In the genomic region with DNA sequence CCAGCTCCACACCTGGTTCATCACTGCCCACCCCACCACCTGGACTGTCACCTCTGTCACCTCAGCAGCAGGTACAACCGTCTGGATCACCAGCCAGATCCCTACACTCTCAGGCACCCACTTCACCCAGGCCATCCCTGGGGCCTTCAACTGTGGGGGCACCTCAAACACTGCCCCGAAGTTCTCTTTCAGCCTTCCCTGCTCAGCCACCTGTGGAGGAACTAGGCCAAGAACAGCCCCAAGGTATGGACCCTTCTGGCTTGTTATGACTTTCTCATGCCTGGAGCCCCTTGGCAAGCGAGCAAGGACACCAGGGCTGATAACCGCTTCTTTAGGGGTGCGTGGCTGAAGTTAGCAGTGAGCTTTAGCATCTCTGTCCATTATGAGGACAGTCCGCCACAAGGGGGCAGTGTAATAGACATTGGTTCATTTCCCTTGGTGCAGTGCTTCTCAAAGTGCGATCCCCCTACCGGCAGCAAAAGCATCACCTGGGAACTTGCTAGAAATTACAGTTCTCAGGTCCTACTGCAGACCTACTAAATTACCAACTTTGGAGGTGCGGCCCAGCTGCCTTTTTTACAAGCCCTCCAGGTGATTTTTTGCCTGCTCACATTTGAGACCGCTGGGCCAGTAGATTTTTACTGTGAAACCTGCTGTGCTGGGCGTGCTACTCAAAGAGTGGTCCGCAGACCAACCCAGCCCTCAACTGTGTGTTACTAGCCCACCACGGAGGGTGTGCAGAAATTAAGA, we compare ENCODE assay signal across 9 cellular contexts. TPM values are rescaled to one million over a fixed set of nuclear protein-coding genes. Genes with fewer than 3 reads are reported as not detected.
A peak's percentile ranks its signal among the peaks of the same experiment; 100 is the strongest.
DNase-seq lines count a peak whose midpoint lies in the region; ATAC-seq and TF ChIP-seq lines count a peak whose summit lies in the region.
"Had no signal": no experiment of that assay in that cellular context is flagged by ENCODE, and none has a peak within 500 bp of the region (broad histone marks: within the 10 kb centered on the region; RNA-seq: fewer than 3 reads in every experiment).

No MANE protein-coding gene starts in this region.

- TF ChIP-seq CTCF in GM12875 (IDR thresholded peaks at IDR 0.05; ENCODE audit: borderline replicate concordance, insufficient read depth, low read depth, low read length) = peak; percentile 95

- no peak overlapping the region for H3K4me3 ChIP-seq in GM12875 (ENCODE audit: low read depth, low read length)

- DNase-seq in NCI-H524 treated with DMSO at 0.1 percent for 48 hours (lab: John Stamatoyannopoulos, UW) = peak; percentile 38
- peak; percentile 83 for DNase-seq in activated CD4-positive, alpha-beta T cell treated with anti-CD3 and anti-CD28 coated beads for 1 hour
- DNase-seq in cerebellum (ENCODE audit: low spot score) = peak; percentile 64
- peak; percentile 87 for DNase-seq in left lobe of liver (ENCODE audit: low spot score)
- peak; percentile 85 to 87 for DNase-seq in stimulated activated CD4-positive, alpha-beta T cell treated with anti-CD3 and anti-CD28 coated beads, Interleukin-4, amount 100 ng/mL, for 4 hours

- ATAC-seq in HG03280 (IDR thresholded peaks at IDR 0.05; ENCODE audit: unreplicated experiment) (peak; percentile 85), left lobe of liver (peak; percentile 100), HG03097 (IDR thresholded peaks at IDR 0.05; ENCODE audit: low FRiP score, unreplicated experiment) (no peak)

RNA-seq across cellular contexts. Expression of a gene that starts 32.5 kb away (rescaled TPM):
- total RNA-seq in cerebellum = not detected
- not detected for total RNA-seq in left lobe of liver
- total RNA-seq: skeletal muscle tissue had no signal

RNA-seq across cellular contexts. Expression of a gene that starts 34.3 kb away (rescaled TPM):
- total RNA-seq in cerebellum (not detected), left lobe of liver (not detected)
- total RNA-seq: skeletal muscle tissue had no signal
